In the genomic region with DNA sequence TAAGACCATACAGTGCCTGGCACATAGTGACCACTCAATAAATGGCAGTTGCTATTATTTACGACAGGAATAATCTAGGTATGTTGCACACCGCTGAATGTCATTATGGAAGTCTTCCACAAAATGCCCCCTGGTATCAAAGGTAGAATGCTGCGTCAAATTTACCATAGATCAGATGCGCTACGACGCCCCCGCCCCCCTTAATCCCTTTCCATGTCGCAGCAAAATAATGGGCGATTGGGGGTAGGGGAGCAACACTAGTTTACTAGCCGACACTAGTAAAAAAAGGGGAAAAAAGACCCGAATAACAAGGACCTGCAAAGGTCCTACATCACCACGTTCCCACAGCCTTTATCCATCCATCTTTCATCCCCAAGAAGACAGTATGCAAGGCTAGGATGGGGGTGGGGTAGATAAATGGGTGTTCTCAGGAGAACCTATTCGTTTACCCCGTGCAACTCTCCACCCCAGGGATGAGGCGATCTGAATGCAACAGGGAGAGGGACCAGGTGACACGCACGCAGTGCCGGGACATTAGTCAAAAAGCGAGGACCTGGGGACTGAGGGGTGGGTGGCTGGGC, we compare ENCODE assay signal across 8 cellular contexts. TPM values are rescaled to one million over a fixed set of nuclear protein-coding genes. Genes with fewer than 3 reads are reported as not detected.
DNase-seq lines count a peak whose midpoint lies in the region; ATAC-seq, FAIRE-seq and TF ChIP-seq lines count a peak whose summit lies in the region.

No MANE protein-coding gene starts in this region.

- DNase-seq in NB4 (ENCODE audit: low read depth) (no peak), astrocyte of the spinal cord (ENCODE audit: low read depth, low spot score) (no peak), kidney (no peak)
- peak; percentile 24 for DNase-seq in stimulated activated naive CD8-positive, alpha-beta T cell treated with anti-CD3 and anti-CD28 coated beads, Interleukin-15, Interleukin-2, amounts not matched to agents 100 U/mL and 50 U/mL, for 24 hours

- TF ChIP-seq CTCF in NB4 (IDR thresholded peaks at IDR 0.05; ENCODE audit: low read depth, low read length) (no peak), astrocyte of the spinal cord (IDR thresholded peaks at IDR 0.05; ENCODE audit: low read depth, low read length) (no peak), kidney (IDR thresholded peaks at IDR 0.05; ENCODE audit: borderline replicate concordance, extremely low read depth, insufficient read depth) (no peak)

- H3K27me3 ChIP-seq in ACC112 (ENCODE audit: insufficient read depth, low read length) = no peaks in the 10 kb centered on the region

- H3K4me3 ChIP-seq in ACC112 (ENCODE audit: low read depth, low read length) = peak overlapping the region; percentile 89
- peak overlapping the region; percentile 93 for H3K4me3 ChIP-seq in NB4 (ENCODE audit: low read depth, low read length)
- H3K4me3 ChIP-seq in astrocyte of the spinal cord (ENCODE audit: low read depth, low read length) = peak overlapping the region; percentile 85
- peak overlapping the region; percentile 93 to 99 for H3K4me3 ChIP-seq in kidney (ENCODE audit: low read length in 2 of 2)

- TF ChIP-seq POLR2A in NB4 (IDR thresholded peaks at IDR 0.05; ENCODE audit: extremely low read depth, insufficient read length) = no peak

- in situ Hi-C loops in astrocyte of the spinal cord (cut with HindIII; ENCODE audit: low sequenced_read_pairs) = no loop called here

- H2AFZ ChIP-seq in ACC112 (ENCODE audit: low read length, unreplicated experiment) = peak overlapping the region; percentile 94

- peak overlapping the region; percentile 75 to 88 for H3K9ac ChIP-seq in kidney (ENCODE audit: low read length in 2 of 2)

- 0 out of 2 replicates have a peak, but pooled peaks cover 2% of the 10 kb centered on the region for H3K36me3 ChIP-seq in ACC112 (ENCODE audit: insufficient read depth, low read length)
- H3K36me3 ChIP-seq in kidney (ENCODE audit: control insufficient read depth in 1 of 2, insufficient read depth in 2 of 2, low read length in 2 of 2) = no peaks in the 10 kb centered on the region

- peaks cover 14% of the 10 kb centered on the region for H3K4me1 ChIP-seq in ACC112 (ENCODE audit: control insufficient read depth, insufficient read depth, low read length, unreplicated experiment)
- peaks cover 4 to 12% of the 10 kb centered on the region in 2 donors for H3K4me1 ChIP-seq in kidney (ENCODE audit: control insufficient read depth in 1 of 2, insufficient read depth in 1 of 2, low read depth in 1 of 2, low read length in 2 of 2)

- no peaks in the 10 kb centered on the region for H3K9me3 ChIP-seq in kidney (ENCODE audit: control insufficient read depth in 1 of 2, low read length in 2 of 2)

- FAIRE-seq in kidney (lab: Jason Lieb, UNC) = no peak

- peaks cover 34% of the 10 kb centered on the region for H3K79me2 ChIP-seq in ACC112 (ENCODE audit: control insufficient read depth, insufficient read depth, low read length, unreplicated experiment)

- intact Hi-C loops in kidney (cut with DNase I) = no loop called here

- H3K27ac ChIP-seq in ACC112 (ENCODE audit: low read depth, low read length) (peak overlapping the region; percentile 96), kidney (ENCODE audit: low read depth in 2 of 2, low read length in 2 of 2) (peak overlapping the region; percentile 99)

- peak; percentile 8 for ATAC-seq in GM19328 (IDR thresholded peaks at IDR 0.05; ENCODE audit: unreplicated experiment)
- ATAC-seq in stimulated activated naive CD8-positive, alpha-beta T cell treated with anti-CD3 and anti-CD28 coated beads, Interleukin-15, Interleukin-2, amounts not matched to agents 100 U/mL and 50 U/mL, for 24 hours = peak; percentile 30
- ATAC-seq in GM18861 (IDR thresholded peaks at IDR 0.05; ENCODE audit: unreplicated experiment) = no peak
- ATAC-seq in HG02759 (IDR thresholded peaks at IDR 0.05; ENCODE audit: unreplicated experiment) = no peak

RNA-seq across cellular contexts. Expression of a gene that starts 0.5 kb away (rescaled TPM):
- total RNA-seq in kidney = 67.9 TPM
- 32.1 TPM for polyA plus RNA-seq in kidney (ENCODE audit: insufficient read depth, low read depth, low replicate concordance)

RNA-seq across cellular contexts. Expression of a gene that starts 0.9 kb away (rescaled TPM):
- total RNA-seq in kidney = 14.5 TPM
- polyA plus RNA-seq in kidney (ENCODE audit: insufficient read depth, low read depth, low replicate concordance) = 9.9 TPM

Comparison
In these comparisons a context has a peak if more than half of its experiments do, and no peak if none do; other contexts are left out.
1. ATAC-seq: peak in GM19328 (single experiment) and stimulated activated naive CD8-positive, alpha-beta T cell treated with anti-CD3 and anti-CD28 coated beads, Interleukin-15, Interleukin-2, amounts not matched to agents 100 U/mL and 50 U/mL, for 24 hours (single experiment); none in GM18861 (single experiment) and HG02759 (single experiment).
2. Peak in every context shown above with its lines, with median percentiles within 50 percentile points of each other: H3K4me3 ChIP-seq.